ENCODE assay signal across 8 cellular contexts in the genomic region with DNA sequence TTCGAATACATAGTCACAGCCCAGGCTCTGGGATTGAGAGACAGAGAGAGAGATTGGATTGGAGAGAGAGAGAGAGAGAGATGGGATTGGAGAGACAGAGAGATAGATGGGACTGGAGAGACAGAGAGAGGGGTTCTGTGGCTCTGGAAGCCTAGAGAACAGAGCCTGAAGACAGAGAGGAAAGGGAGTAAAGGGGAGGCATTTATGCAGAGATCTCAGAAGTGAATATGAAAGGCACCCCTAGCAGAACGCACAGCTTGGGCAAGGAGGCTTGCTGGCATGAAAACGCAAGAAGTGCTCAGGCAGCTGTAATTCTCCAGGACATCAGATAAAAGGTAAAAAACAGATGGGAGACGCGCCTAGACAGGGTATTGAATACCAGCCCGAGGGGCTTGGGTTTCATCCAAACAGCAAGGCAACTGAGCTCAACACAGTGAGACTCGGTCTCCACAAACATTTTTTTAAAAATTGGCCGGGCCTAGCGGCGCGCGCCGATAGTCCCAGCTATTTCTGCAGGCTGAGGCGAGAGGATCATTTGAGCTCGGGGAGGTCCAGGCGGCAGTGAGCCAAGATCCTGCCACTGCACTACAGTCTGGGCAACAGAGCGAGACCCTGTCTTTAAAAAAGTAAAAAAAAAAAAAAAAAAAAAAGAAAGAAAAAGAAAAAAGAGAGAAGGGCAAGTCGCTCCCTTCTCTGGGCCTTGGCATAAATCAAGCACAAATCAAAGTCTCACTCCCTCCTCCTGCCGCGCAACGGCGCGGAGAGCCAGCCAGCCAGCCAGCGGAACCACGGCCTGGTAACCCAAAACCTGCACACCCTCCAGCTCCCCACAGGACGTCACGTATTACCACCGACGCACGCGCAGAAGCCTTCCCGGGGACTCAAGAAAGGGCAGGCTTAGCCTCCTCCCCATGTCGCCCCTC. TPM values are rescaled to one million over a fixed set of nuclear protein-coding genes. Genes with fewer than 3 reads are reported as not detected.
DNase-seq lines count a peak whose midpoint lies in the region; ATAC-seq, FAIRE-seq and TF ChIP-seq lines count a peak whose summit lies in the region.

No MANE protein-coding gene starts in this region.

- peaks cover 0 to 8% of the 10 kb centered on the region in 2 experiments; a peak in 2 of 4 replicates for H3K36me3 ChIP-seq in GM12878 (ENCODE audit: control insufficient read depth in 2 of 2, insufficient read depth in 2 of 2, low read length in 1 of 2)

- in situ Hi-C loops in GM12878 (cut with MboI) = no loop called here

- WGBS in GM12878 (ENCODE audit: insufficient coverage, insufficient replicate concordance, low lambda C conversion rate, missing lambda C conversion rate) = 5% methylated on average over 33 of the region's 33 CpGs

- peak overlapping the region; percentile 99 to 100 for H3K27ac Mint-ChIP-seq in stimulated activated naive CD8-positive, alpha-beta T cell treated with anti-CD3 and anti-CD28 coated beads, Interleukin-15, amount 100 ng/mL, for 72 hours

- no peaks in the 10 kb centered on the region for H3K9me3 Mint-ChIP-seq in stimulated activated naive CD8-positive, alpha-beta T cell treated with anti-CD3 and anti-CD28 coated beads, Interleukin-15, amount 100 ng/mL, for 72 hours

- H2AFZ ChIP-seq in GM12878 (ENCODE audit: control insufficient read depth, low read depth, low read length) = peak overlapping the region; percentile 2

- SMC1A ChIA-PET in GM12878 (lab: Charles Lee; ENCODE audit: uncharacterized antibody, unreplicated experiment) = interaction anchor here (0.9 to 1.6 kb wide), 6 partner anchors 9 to 49 kb away, joined by 3 to 5 read pairs (median 4); a partner anchor contains a TSS

- no peaks in the 10 kb centered on the region; the same call in 1 of the 2 replicates for H3K4me1 ChIP-seq in GM12878 (ENCODE audit: control insufficient read depth, insufficient read depth, low read length)

- RAD21 ChIA-PET in GM12878 (lab: Charles Lee; ENCODE audit: unreplicated experiment) = interaction anchor here (0.6 to 1.8 kb wide), 10 partner anchors 11 to 593 kb away, joined by 3 to 8 read pairs (median 3); a partner anchor contains a TSS

- H3K79me2 ChIP-seq in GM12878 (ENCODE audit: control insufficient read depth, insufficient read depth, low read length) = peaks cover 43% of the 10 kb centered on the region

- TF ChIP-seq CTCF in GM12878 (IDR thresholded peaks at IDR 0.05 in 2 of 3, conservative IDR thresholded peaks at IDR 0.05 in 1 of 3; ENCODE audit: control insufficient read depth in 2 of 3, extremely low read depth in 1 of 3, insufficient read depth in 1 of 3, low read depth in 3 of 3, low read length in 3 of 3) = 0 out of 6 replicates have a peak, but pooled peaks of 1 of the 3 experiments have one; percentile 5

- TF ChIP-seq EP300 in GM12878 (IDR thresholded peaks at IDR 0.05; ENCODE audit: borderline replicate concordance in 1 of 2, control insufficient read depth in 1 of 2, low read depth in 2 of 2, low read length in 2 of 2) = peak; percentile 14 to 28; a peak in 1 of 4 replicates

- peak overlapping the region; percentile 75 for H3K4me2 ChIP-seq in GM12878 (ENCODE audit: control insufficient read depth, insufficient read depth)

- POLR2A ChIA-PET in GM12878 (lab: Charles Lee) = interaction anchor here (0.5 to 1.5 kb wide), 11 partner anchors 11 to 618 kb away, joined by 3 to 10 read pairs (median 5); a partner anchor contains a TSS

- no peak; the same call in none of the 2 replicates for TF ChIP-seq POLR2A in GM12878 (IDR thresholded peaks at IDR 0.05; ENCODE audit: low read depth, low read length)

- H3K9ac ChIP-seq in GM12878 (ENCODE audit: control insufficient read depth, insufficient read depth, low read length) = peak overlapping the region; percentile 74

- intact Hi-C loops in GM12878 (cut with micrococcal nuclease; ENCODE audit: unreplicated experiment) = no loop called here

- peak; percentile 5 for ATAC-seq in GM21717 (IDR thresholded peaks at IDR 0.05; ENCODE audit: unreplicated experiment)
- peak; percentile 6; the same call in 2 of the 3 replicates for ATAC-seq in GM12878
- ATAC-seq in stimulated activated naive CD8-positive, alpha-beta T cell treated with anti-CD3 and anti-CD28 coated beads, Interleukin-15, amount 100 ng/mL, for 72 hours = no peak
- ATAC-seq in HG02840 (IDR thresholded peaks at IDR 0.05; ENCODE audit: low FRiP score, unreplicated experiment) = no peak

- no peak for FAIRE-seq in GM12878 (lab: Jason Lieb, UNC)

- DNase-seq in DMS 273 treated with DMSO at 0.1 percent for 48 hours (lab: John Stamatoyannopoulos, UW) (peak; percentile 76), NCI-H226 (peak; percentile 100), GM12878 (ENCODE audit: low read depth, low spot score) (no peak), kidney tubule cell (ENCODE audit: low spot score) (peak; percentile 8), NCI-H748 treated with DMSO at 0.1 percent for 48 hours (lab: John Stamatoyannopoulos, UW) (no peak)
- DNase-seq in stimulated activated naive CD8-positive, alpha-beta T cell treated with anti-CD3 and anti-CD28 coated beads, Interleukin-15, amount 100 ng/mL, for 72 hours = peak in 1 of 2 donors; percentile 99

- H4K20me1 ChIP-seq in GM12878 (ENCODE audit: control insufficient read depth, insufficient read depth) = peaks cover 1% of the 10 kb centered on the region

- H3K4me3 Mint-ChIP-seq in stimulated activated naive CD8-positive, alpha-beta T cell treated with anti-CD3 and anti-CD28 coated beads, Interleukin-15, amount 100 ng/mL, for 72 hours = peak overlapping the region; percentile 98 to 100

- no peaks in the 10 kb centered on the region for H3K9me3 ChIP-seq in GM12878 (replicated peaks; ENCODE audit: control insufficient read depth, insufficient read depth, low read length)

- H3K27ac ChIP-seq in GM12878 (ENCODE audit: control insufficient read depth, insufficient read depth) = peak overlapping the region; percentile 56

- CTCF ChIA-PET in GM12878 (lab: Yijun Ruan, JAX) = interaction anchor here (0.7 to 2.3 kb wide), 4 partner anchors 17 to 1094 kb away, joined by 3 to 14 read pairs (median 9); a partner anchor contains a TSS

- H3K4me1 Mint-ChIP-seq in stimulated activated naive CD8-positive, alpha-beta T cell treated with anti-CD3 and anti-CD28 coated beads, Interleukin-15, amount 100 ng/mL, for 72 hours = peaks cover 39% of the 10 kb centered on the region

- TSS peak; percentile 97 for BruUV-seq in GM12878 (replicated peaks; lab: Mats Ljungman, UMichigan)

- TF ChIP-seq RAD21 in GM12878 (IDR thresholded peaks at IDR 0.05; ENCODE audit: insufficient read depth, low read depth, low read length) = 0 out of 2 replicates have a peak, but pooled peaks have one; percentile 9

- no peaks in the 10 kb centered on the region for H3K27me3 ChIP-seq in GM12878 (replicated peaks in 1 of 2; ENCODE audit: control insufficient read depth in 2 of 2, insufficient read depth in 2 of 2, low read length in 1 of 2)

- H3K27me3 Mint-ChIP-seq in stimulated activated naive CD8-positive, alpha-beta T cell treated with anti-CD3 and anti-CD28 coated beads, Interleukin-15, amount 100 ng/mL, for 72 hours = no peaks in the 10 kb centered on the region

- H3K4me3 ChIP-seq in GM12878 = peak overlapping the region; percentile 75

RNA-seq across cellular contexts. Expression of a gene that starts 0.8 kb away (rescaled TPM):
- total RNA-seq in GM12878 (2013; cell fraction: nucleolus; rRNA removed) = 116 and 117 TPM in 2 replicates
- total RNA-seq in GM12878 (2014; rRNA removed) (125 and 131 TPM in 2 replicates), GM12878 (2014; rRNA removed; fragmentation: Illumina TruSeq; extraction: Trizol) (83.4 and 83.7 TPM in 2 replicates), GM12878 (2021) (274 and 275 TPM in 2 replicates)
- polyA plus RNA-seq in GM12878 (2011; ENCODE audit: low read depth) = 84.3 TPM
- polyA plus RNA-seq in GM12878 (2011; rRNA removed) (60.7 and 149 TPM in 2 replicates), GM12878 (2014; fragmentation: Illumina TruSeq; extraction: Trizol) (124 and 178 TPM in 2 replicates), GM12878 (2014; fragmentation: Nextera tagmentation; extraction: Ambion mirVana) (10 to 100 TPM; 16.0 to 29.2 TPM), GM12878 (2014; rRNA removed) (110 and 145 TPM in 2 replicates), GM12878 (2016; fragmentation: Nextera tagmentation; extraction: Ambion mirVana) (100 to 1,000 TPM; 310 to 359 TPM)
- polyA plus RNA-seq in GM12878 (2011; cell fraction: cytosol; rRNA removed) = 186 and 207 TPM in 2 replicates
- 184 and 241 TPM in 2 replicates for polyA plus RNA-seq in GM12878 (2011; cell fraction: nucleus; rRNA removed)
- polyA plus RNA-seq in GM12878 (2012) = 180 and 183 TPM in 2 replicates
- polyA minus RNA-seq in GM12878 (2011; rRNA and poly(A)+ RNA removed) = 245 and 263 TPM in 2 replicates
- polyA minus RNA-seq in GM12878 (2011; cell fraction: cytosol; rRNA and poly(A)+ RNA removed) = 134 and 168 TPM in 2 replicates
- polyA minus RNA-seq in GM12878 (2011; cell fraction: nucleus; rRNA and poly(A)+ RNA removed) = 86.2 and 145 TPM in 2 replicates

RNA-seq across cellular contexts. Expression of a gene that starts 17.7 kb away (rescaled TPM):
- total RNA-seq in GM12878 (2013; cell fraction: nucleolus; rRNA removed) = 26.4 and 31.2 TPM in 2 replicates
- total RNA-seq in GM12878 (2014; rRNA removed) = 5.3 and 7.8 TPM in 2 replicates
- 6.7 and 8.3 TPM in 2 replicates for total RNA-seq in GM12878 (2014; rRNA removed; fragmentation: Illumina TruSeq; extraction: Trizol)
- 9.1 and 9.9 TPM in 2 replicates for total RNA-seq in GM12878 (2021)
- polyA plus RNA-seq in GM12878 (2011; ENCODE audit: low read depth) = 5.1 TPM
- 5.0 and 6.2 TPM in 2 replicates for polyA plus RNA-seq in GM12878 (2011; rRNA removed)
- 4.2 and 4.4 TPM in 2 replicates for polyA plus RNA-seq in GM12878 (2011; cell fraction: cytosol; rRNA removed)
- 16.3 and 16.6 TPM in 2 replicates for polyA plus RNA-seq in GM12878 (2011; cell fraction: nucleus; rRNA removed)
- 9.0 and 10.6 TPM in 2 replicates for polyA plus RNA-seq in GM12878 (2012)
- polyA plus RNA-seq in GM12878 (2014; fragmentation: Illumina TruSeq; extraction: Trizol) = 8.2 and 9.3 TPM in 2 replicates
- polyA plus RNA-seq in GM12878 (2014; fragmentation: Nextera tagmentation; extraction: Ambion mirVana) = 1 to 10 TPM; 5.8 to 9.2 TPM
- 4.5 and 6.6 TPM in 2 replicates for polyA plus RNA-seq in GM12878 (2014; rRNA removed)
- 1 to 10 TPM; 4.8 to 6.6 TPM for polyA plus RNA-seq in GM12878 (2016; fragmentation: Nextera tagmentation; extraction: Ambion mirVana)
- 6.8 and 8.3 TPM in 2 replicates for polyA minus RNA-seq in GM12878 (2011; rRNA and poly(A)+ RNA removed)
- 2.7 and 3.1 TPM in 2 replicates for polyA minus RNA-seq in GM12878 (2011; cell fraction: cytosol; rRNA and poly(A)+ RNA removed)
- 5.6 and 7.9 TPM in 2 replicates for polyA minus RNA-seq in GM12878 (2011; cell fraction: nucleus; rRNA and poly(A)+ RNA removed)

RNA-seq across cellular contexts. Expression of a gene that starts 49.3 kb away (rescaled TPM):
- 22.2 and 24.4 TPM in 2 replicates for total RNA-seq in GM12878 (2013; cell fraction: nucleolus; rRNA removed)
- total RNA-seq in GM12878 (2014; rRNA removed) (2.5 and 3.1 TPM in 2 replicates), GM12878 (2014; rRNA removed; fragmentation: Illumina TruSeq; extraction: Trizol) (4.9 and 5.3 TPM in 2 replicates), GM12878 (2021) (3.3 and 4.5 TPM in 2 replicates)
- polyA plus RNA-seq in GM12878 (2011; ENCODE audit: low read depth) = 2.7 TPM
- polyA plus RNA-seq in GM12878 (2011; rRNA removed) (5.9 and 7.1 TPM in 2 replicates), GM12878 (2014; fragmentation: Illumina TruSeq; extraction: Trizol) (4.3 and 6.1 TPM in 2 replicates), GM12878 (2014; fragmentation: Nextera tagmentation; extraction: Ambion mirVana) (1 to 10 TPM; 1.1 to 1.4 TPM), GM12878 (2014; rRNA removed) (2.0 and 2.2 TPM in 2 replicates), GM12878 (2016; fragmentation: Nextera tagmentation; extraction: Ambion mirVana) (1 to 10 TPM; 5.0 to 5.7 TPM)
- polyA plus RNA-seq in GM12878 (2011; cell fraction: cytosol; rRNA removed) = 2.3 and 3.1 TPM in 2 replicates
- polyA plus RNA-seq in GM12878 (2011; cell fraction: nucleus; rRNA removed) = 5.2 and 5.7 TPM in 2 replicates
- polyA plus RNA-seq in GM12878 (2012) = 1.3 and 3.6 TPM in 2 replicates
- polyA minus RNA-seq in GM12878 (2011; rRNA and poly(A)+ RNA removed) = 5.5 and 11.4 TPM in 2 replicates
- 3.6 and 4.8 TPM in 2 replicates for polyA minus RNA-seq in GM12878 (2011; cell fraction: cytosol; rRNA and poly(A)+ RNA removed)
- polyA minus RNA-seq in GM12878 (2011; cell fraction: nucleus; rRNA and poly(A)+ RNA removed) = 5.0 and 6.0 TPM in 2 replicates

Comparison
In these comparisons a context has a peak if more than half of its experiments do, and no peak if none do; other contexts are left out.
1. DNase-seq: peak in DMS 273 treated with DMSO at 0.1 percent for 48 hours (single experiment), NCI-H226 (single experiment) and kidney tubule cell (single experiment); none in GM12878 (single experiment) and NCI-H748 treated with DMSO at 0.1 percent for 48 hours (single experiment).
2. ATAC-seq: peak in GM21717 (single experiment) and GM12878 (single experiment); none in stimulated activated naive CD8-positive, alpha-beta T cell treated with anti-CD3 and anti-CD28 coated beads, Interleukin-15, amount 100 ng/mL, for 72 hours (single experiment) and HG02840 (single experiment).